ENCODE assay signal across 9 cellular contexts in genomic region chr3:62318365-62318751, GRCh38. TPM values are rescaled to one million over a fixed set of nuclear protein-coding genes. Genes with fewer than 3 reads are reported as not detected.
A peak's percentile ranks its signal among the peaks of the same experiment; 100 is the strongest.
DNase-seq lines count a peak whose midpoint lies in the region; ATAC-seq, FAIRE-seq and TF ChIP-seq lines count a peak whose summit lies in the region.
"Had no signal": no experiment of that assay in that cellular context is flagged by ENCODE, and none has a peak within 500 bp of the region (broad histone marks: within the 10 kb centered on the region; RNA-seq: fewer than 3 reads in every experiment).

No MANE protein-coding gene starts in this region.

- H3K4me3 Mint-ChIP-seq in activated T-cell treated with anti-CD3 and anti-CD28 coated beads, Interleukin-2, amount 50 U/mL, for 24 hours = peak overlapping the region; percentile 92
- peak overlapping the region; percentile 89 for H3K4me3 Mint-ChIP-seq in activated T-helper 17 cell treated with anti-CD3 and anti-CD28 coated beads, Interleukin-2, amount 50 U/mL, for 72 hours

- peak overlapping the region; percentile 99 for H3K27ac Mint-ChIP-seq in activated T-cell treated with anti-CD3 and anti-CD28 coated beads, Interleukin-2, amount 50 U/mL, for 24 hours
- H3K27ac Mint-ChIP-seq in activated T-helper 17 cell treated with anti-CD3 and anti-CD28 coated beads, Interleukin-2, amount 50 U/mL, for 72 hours = peak overlapping the region; percentile 94

- H3K9me3 Mint-ChIP-seq in activated T-cell treated with anti-CD3 and anti-CD28 coated beads, Interleukin-2, amount 50 U/mL, for 24 hours = peaks cover 22% of the 10 kb centered on the region
- H3K9me3 Mint-ChIP-seq in activated T-helper 17 cell treated with anti-CD3 and anti-CD28 coated beads, Interleukin-2, amount 50 U/mL, for 72 hours = peaks cover 9% of the 10 kb centered on the region

- H3K27me3 ChIP-seq in thymus (ENCODE audit: control insufficient read depth, insufficient read depth) = peaks cover 2% of the 10 kb centered on the region

- peaks cover 30% of the 10 kb centered on the region for H3K36me3 Mint-ChIP-seq in activated T-cell treated with anti-CD3 and anti-CD28 coated beads, Interleukin-2, amount 50 U/mL, for 24 hours (ENCODE audit: low read depth)
- H3K36me3 Mint-ChIP-seq in activated T-helper 17 cell treated with anti-CD3 and anti-CD28 coated beads, Interleukin-2, amount 50 U/mL, for 72 hours (ENCODE audit: low read depth) = peaks cover 46% of the 10 kb centered on the region

- DNase-seq in activated T-cell treated with anti-CD3 and anti-CD28 coated beads, Interleukin-2, amount 50 U/mL, for 24 hours = no peak
- no peak for DNase-seq in activated T-cell treated with anti-CD3 and anti-CD28 coated beads, Interleukin-2, amount 50 U/mL, for 48 hours
- no peak for DNase-seq in kidney
- DNase-seq in NCI-H2029 treated with DMSO at 0.1 percent for 48 hours (lab: John Stamatoyannopoulos, UW) = no peak
- no peak for DNase-seq in NCI-H526 (lab: John Stamatoyannopoulos, UW)

- H3K27me3 Mint-ChIP-seq in activated T-cell treated with anti-CD3 and anti-CD28 coated beads, Interleukin-2, amount 50 U/mL, for 24 hours = peaks cover 56% of the 10 kb centered on the region
- H3K27me3 Mint-ChIP-seq in activated T-helper 17 cell treated with anti-CD3 and anti-CD28 coated beads, Interleukin-2, amount 50 U/mL, for 72 hours = peaks cover 10% of the 10 kb centered on the region

- peak overlapping the region; percentile 93 to 94 for H3K4me3 ChIP-seq in kidney (ENCODE audit: low read length in 2 of 2)
- no peak overlapping the region for H3K4me3 ChIP-seq in thymus (ENCODE audit: low read length)

- peak overlapping the region in 1 of 2 donors; percentile 56 for H3K9ac ChIP-seq in kidney (ENCODE audit: low read length in 2 of 2)

- no peak for FAIRE-seq in kidney (lab: Jason Lieb, UNC)

- intact Hi-C loops in kidney (cut with DNase I) = no loop called here

- peaks cover 0 to 3% of the 10 kb centered on the region in 2 donors for H3K4me1 ChIP-seq in kidney (ENCODE audit: control insufficient read depth in 1 of 2, insufficient read depth in 1 of 2, low read depth in 1 of 2, low read length in 2 of 2)
- peaks cover 3% of the 10 kb centered on the region for H3K4me1 ChIP-seq in thymus (ENCODE audit: control insufficient read depth, insufficient read depth, low read length)

- no peaks in the 10 kb centered on the region for H3K36me3 ChIP-seq in kidney (ENCODE audit: control insufficient read depth in 1 of 2, insufficient read depth in 2 of 2, low read length in 2 of 2)
- H3K36me3 ChIP-seq in thymus (ENCODE audit: control insufficient read depth, insufficient read depth) = no peaks in the 10 kb centered on the region

- 41% methylated on average over 12 of the region's 12 CpGs for WGBS in thymus

- H3K4me1 Mint-ChIP-seq in activated T-cell treated with anti-CD3 and anti-CD28 coated beads, Interleukin-2, amount 50 U/mL, for 24 hours (ENCODE audit: low read depth) = peaks cover 20% of the 10 kb centered on the region
- H3K4me1 Mint-ChIP-seq in activated T-helper 17 cell treated with anti-CD3 and anti-CD28 coated beads, Interleukin-2, amount 50 U/mL, for 72 hours = peaks cover 3% of the 10 kb centered on the region

- TF ChIP-seq CTCF in kidney (IDR thresholded peaks at IDR 0.05; ENCODE audit: borderline replicate concordance, extremely low read depth, insufficient read depth) = no peak

- H3K27ac ChIP-seq in kidney (ENCODE audit: low read depth in 2 of 2, low read length in 2 of 2) (no peak overlapping the region), thymus (ENCODE audit: low read depth) (peak overlapping the region; percentile 48)

- ATAC-seq in activated T-helper 17 cell treated with anti-CD3 and anti-CD28 coated beads, Interleukin-2, amount 50 U/mL, for 72 hours (replicated peaks) = no peak
- ATAC-seq in HG03039 (IDR thresholded peaks at IDR 0.05; ENCODE audit: unreplicated experiment) = no peak

- H3K9me3 ChIP-seq in kidney (ENCODE audit: control insufficient read depth in 1 of 2, low read length in 2 of 2) (no peaks in the 10 kb centered on the region), thymus (ENCODE audit: control insufficient read depth) (no peaks in the 10 kb centered on the region)

RNA-seq across cellular contexts. Expression of gene FEZF2, which starts 55.0 kb away (rescaled TPM):
- total RNA-seq in activated T-helper 17 cell treated with anti-CD3 and anti-CD28 coated beads, Interleukin-2, amount 50 U/mL, for 72 hours = not detected
- total RNA-seq in kidney = not detected
- polyA plus RNA-seq in kidney (ENCODE audit: insufficient read depth, low read depth, low replicate concordance) (not detected), thymus (18.4 TPM)
- total RNA-seq: T-helper 2 cell treated with Interferon-gamma antibody and Interleukin-4, amounts not matched to agents 100 ng/mL and 5 ng/mL, for 36 hours had no signal
